Comparison of ENCODE assay signal across 11 cellular contexts in genomic region chr5:139593716-139594319, GRCh38. TPM values are rescaled to one million over a fixed set of nuclear protein-coding genes. Genes with fewer than 3 reads are reported as not detected.
DNase-seq lines count a peak whose midpoint lies in the region; ATAC-seq and TF ChIP-seq lines count a peak whose summit lies in the region.
"Had no signal": no experiment of that assay in that cellular context is flagged by ENCODE, and none has a peak within 500 bp of the region (broad histone marks: within the 10 kb centered on the region; RNA-seq: fewer than 3 reads in every experiment).

No MANE protein-coding gene starts in this region.

- H3K4me1 ChIP-seq in body of pancreas: peaks cover 24% of the 10 kb centered on the region
- H3K4me1 ChIP-seq: suprapubic skin had no signal

- H3K27ac ChIP-seq in body of pancreas: peak overlapping the region in 1 of 4 donors; percentile 43
- H3K27ac ChIP-seq: SK-N-MC, suprapubic skin had no signal

- WGBS in body of pancreas, 2 donors: 18 to 23% methylated on average over 3 of the region's 3 CpGs
- WGBS in lower leg skin, 2 donors: 47 to 55% methylated on average over 3 of the region's 3 CpGs

- no peak for TF ChIP-seq CTCF in body of pancreas (IDR thresholded peaks at IDR 0.05)
- no peak for TF ChIP-seq CTCF in lower leg skin (IDR thresholded peaks at IDR 0.05)

- intact Hi-C loops in body of pancreas (cut with DNase I) (no loop called here), lower leg skin (cut with DNase I; ENCODE audit: low total_unique reads) (no loop called here)

- no peaks in the 10 kb centered on the region for H3K9me3 Mint-ChIP-seq in naive thymus-derived CD8-positive, alpha-beta T cell
- no peaks in the 10 kb centered on the region for H3K9me3 Mint-ChIP-seq in stimulated activated naive B cell treated with anti-CD40 and anti-IgM and Interleukin-4, amounts not matched to agents 10 μg/mL and 1 μg/mL and 100 μg/mL, for 72 hours
- H3K9me3 Mint-ChIP-seq: natural killer cell treated with Interleukin-12 subunit alpha and Interleukin-12 subunit beta and Interleukin-15 and Interleukin-18, amount 100 ng/mL, for 72 hours had no signal

- peak; percentile 18 for ATAC-seq in body of pancreas
- no peak for ATAC-seq in naive thymus-derived CD8-positive, alpha-beta T cell
- ATAC-seq in stimulated activated naive B cell treated with anti-CD40 and anti-IgM and Interleukin-4, amounts not matched to agents 10 μg/mL and 1 μg/mL and 100 μg/mL, for 72 hours (replicated peaks): no peak
- ATAC-seq: natural killer cell treated with Interleukin-12 subunit alpha and Interleukin-12 subunit beta and Interleukin-15 and Interleukin-18, amount 100 ng/mL, for 72 hours had no signal

- H3K4me3 ChIP-seq in body of pancreas: no peak overlapping the region
- no peak overlapping the region for H3K4me3 ChIP-seq in lower leg skin (ENCODE audit: low read depth, poor library complexity, severe bottlenecking)
- H3K4me3 ChIP-seq: SK-N-MC, suprapubic skin had no signal

- H3K4me3 Mint-ChIP-seq in naive thymus-derived CD8-positive, alpha-beta T cell: no peak overlapping the region
- no peak overlapping the region for H3K4me3 Mint-ChIP-seq in stimulated activated naive B cell treated with anti-CD40 and anti-IgM and Interleukin-4, amounts not matched to agents 10 μg/mL and 1 μg/mL and 100 μg/mL, for 72 hours
- H3K4me3 Mint-ChIP-seq: natural killer cell treated with Interleukin-12 subunit alpha and Interleukin-12 subunit beta and Interleukin-15 and Interleukin-18, amount 100 ng/mL, for 72 hours had no signal

- no peaks in the 10 kb centered on the region for H3K27me3 ChIP-seq in body of pancreas
- H3K27me3 ChIP-seq: suprapubic skin had no signal

- H3K27me3 Mint-ChIP-seq in naive thymus-derived CD8-positive, alpha-beta T cell: no peaks in the 10 kb centered on the region
- no peaks in the 10 kb centered on the region for H3K27me3 Mint-ChIP-seq in stimulated activated naive B cell treated with anti-CD40 and anti-IgM and Interleukin-4, amounts not matched to agents 10 μg/mL and 1 μg/mL and 100 μg/mL, for 72 hours
- H3K27me3 Mint-ChIP-seq: natural killer cell treated with Interleukin-12 subunit alpha and Interleukin-12 subunit beta and Interleukin-15 and Interleukin-18, amount 100 ng/mL, for 72 hours had no signal

- no peak for TF ChIP-seq POLR2A in body of pancreas (IDR thresholded peaks at IDR 0.05)
- no peak for TF ChIP-seq POLR2A in lower leg skin (IDR thresholded peaks at IDR 0.05)

- H3K9me3 ChIP-seq in body of pancreas: no peaks in the 10 kb centered on the region
- H3K9me3 ChIP-seq: suprapubic skin had no signal

- POLR2A ChIA-PET in naive thymus-derived CD8-positive, alpha-beta T cell (lab: Charles Lee): interaction anchor here (1.4 kb wide), 1 partner anchor 15 kb away, joined by 4 read pairs; no protein-coding TSS in a partner anchor

- no peaks in the 10 kb centered on the region for H3K36me3 ChIP-seq in body of pancreas (replicated peaks in 1 of 2; ENCODE audit: insufficient read depth in 1 of 2, low read depth in 2 of 2)
- H3K36me3 ChIP-seq: suprapubic skin had no signal

- H3K27ac Mint-ChIP-seq in naive thymus-derived CD8-positive, alpha-beta T cell: peak overlapping the region in 7 of 10 donors; percentile 1 to 65 (median 33)
- H3K27ac Mint-ChIP-seq in stimulated activated naive B cell treated with anti-CD40 and anti-IgM and Interleukin-4, amounts not matched to agents 10 μg/mL and 1 μg/mL and 100 μg/mL, for 72 hours: no peak overlapping the region
- H3K27ac Mint-ChIP-seq: natural killer cell treated with Interleukin-12 subunit alpha and Interleukin-12 subunit beta and Interleukin-15 and Interleukin-18, amount 100 ng/mL, for 72 hours had no signal

- H3K4me1 Mint-ChIP-seq in naive thymus-derived CD8-positive, alpha-beta T cell: peaks cover 15 to 76% (median 63%) of the 10 kb centered on the region in 4 donors
- H3K4me1 Mint-ChIP-seq in stimulated activated naive B cell treated with anti-CD40 and anti-IgM and Interleukin-4, amounts not matched to agents 10 μg/mL and 1 μg/mL and 100 μg/mL, for 72 hours: peaks cover 23 to 62% of the 10 kb centered on the region in 2 donors

- DNase-seq in EH (ENCODE audit: low read depth) (peak; percentile 68), HS-27A (ENCODE audit: low read depth) (peak; percentile 23), body of pancreas (peak in 2 of 4 donors; percentile 19 to 24), NCI-H1092 treated with DMSO at 0.1 percent for 48 hours (lab: John Stamatoyannopoulos, UW) (no peak), lower leg skin (ENCODE audit: low spot score in 2 of 2) (no peak)
- DNase-seq in naive thymus-derived CD8-positive, alpha-beta T cell: no peak
- no peak for DNase-seq in stimulated activated naive CD4-positive, alpha-beta T cell (lab: John Stamatoyannopoulos, UW)
- DNase-seq in stimulated activated naive B cell treated with anti-CD40 and anti-IgM and Interleukin-4, amounts not matched to agents 10 μg/mL and 1 μg/mL and 100 μg/mL, for 72 hours: no peak

- H3K36me3 Mint-ChIP-seq in naive thymus-derived CD8-positive, alpha-beta T cell: peaks cover 0 to 41% (median 2%) of the 10 kb centered on the region in 3 donors
- peaks cover 22 to 30% of the 10 kb centered on the region in 2 donors for H3K36me3 Mint-ChIP-seq in stimulated activated naive B cell treated with anti-CD40 and anti-IgM and Interleukin-4, amounts not matched to agents 10 μg/mL and 1 μg/mL and 100 μg/mL, for 72 hours
- H3K36me3 Mint-ChIP-seq: natural killer cell treated with Interleukin-12 subunit alpha and Interleukin-12 subunit beta and Interleukin-15 and Interleukin-18, amount 100 ng/mL, for 72 hours had no signal

RNA-seq across cellular contexts. Expression of gene UBE2D2, which starts 32.7 kb away (rescaled TPM):
- 100 to 1,000 TPM in 1 of 2 donors, 10 to 100 TPM in 1; 38.9 to 102 TPM for total RNA-seq in body of pancreas
- total RNA-seq in naive thymus-derived CD8-positive, alpha-beta T cell: 100 to 1,000 TPM; 223 to 236 TPM
- polyA plus RNA-seq in naive thymus-derived CD8-positive, alpha-beta T cell: 100 to 1,000 TPM; 356 to 403 (median 359) TPM
- total RNA-seq in lower leg skin: 10 to 100 TPM; 80.0 to 99.8 (median 85.0) TPM

RNA-seq across cellular contexts. Expression of gene CXXC5, which starts 54.3 kb away (rescaled TPM):
- total RNA-seq in body of pancreas (10 to 100 TPM; 86.6 to 87.7 TPM), lower leg skin (10 to 100 TPM; 36.4 to 69.3 (median 45.2) TPM)
- 1 to 10 TPM; 6.8 to 8.3 TPM for total RNA-seq in naive thymus-derived CD8-positive, alpha-beta T cell
- 10 to 100 TPM in 1 of 3 donors, 1 to 10 TPM in 2; 2.6 to 24.6 (median 3.7) TPM for polyA plus RNA-seq in naive thymus-derived CD8-positive, alpha-beta T cell

Comparison
In these comparisons a context has a peak if more than half of its experiments do, and no peak if none do; other contexts are left out.
1. DNase-seq: peak in EH (single experiment) and HS-27A (single experiment); none in naive thymus-derived CD8-positive, alpha-beta T cell (0 of 10), NCI-H1092 treated with DMSO at 0.1 percent for 48 hours (single experiment), lower leg skin (0 of 2), stimulated activated naive CD4-positive, alpha-beta T cell (0 of 6) and stimulated activated naive B cell treated with anti-CD40 and anti-IgM and Interleukin-4, amounts not matched to agents 10 μg/mL and 1 μg/mL and 100 μg/mL, for 72 hours (single experiment).
2. RNA of gene CXXC5, which starts 54.3 kb away (total RNA-seq): 86.6 to 87.7 TPM in body of pancreas and 36.4 to 69.3 TPM in lower leg skin; 6.8 to 8.3 TPM in naive thymus-derived CD8-positive, alpha-beta T cell; every median in the first group is over 4 times any median in the second.